Comparison of ENCODE assay signal across 8 cellular contexts in genomic region chr6:30821862-30822784, GRCh38.
DNase-seq lines count a peak whose midpoint lies in the region; ATAC-seq and TF ChIP-seq lines count a peak whose summit lies in the region.

No MANE protein-coding gene starts in this region.

- H3K27ac ChIP-seq in neutrophil: peak overlapping the region; percentile 75

- no peak for TF ChIP-seq POLR2A in erythroblast (IDR thresholded peaks at IDR 0.05; ENCODE audit: low read length)

- no peak overlapping the region for H3K4me3 ChIP-seq in neutrophil (ENCODE audit: low read depth in 1 of 2, low read length in 1 of 2)

- DNase-seq in ACHN (peak; percentile 54), GM03348 (ENCODE audit: low spot score) (peak; percentile 45), RPMI7951 (ENCODE audit: low read depth) (peak; percentile 64), erythroblast (lab: John Stamatoyannopoulos, UW) (peak; percentile 24 to 58), mesenteric fat pad (ENCODE audit: low spot score) (no peak)
- DNase-seq in activated CD4-positive, alpha-beta T cell treated with anti-CD3 and anti-CD28 coated beads, Interleukin-2, amount 50 U/mL, for 1 hour: no peak

- no peaks in the 10 kb centered on the region for H3K36me3 ChIP-seq in neutrophil

- no peaks in the 10 kb centered on the region for H3K27me3 ChIP-seq in neutrophil

- in situ Hi-C loops in ACHN (cut with HindIII; ENCODE audit: low pct_ligation_motif_present, low pct_unique_long_range_greater_than_20kb, low sequenced_read_pairs): no loop called here

- no peak for ATAC-seq in HG02588 (IDR thresholded peaks at IDR 0.05; ENCODE audit: unreplicated experiment)

- peak; percentile 25 for TF ChIP-seq CTCF in neutrophil (IDR thresholded peaks at IDR 0.05)

- no peaks in the 10 kb centered on the region for H3K9me3 ChIP-seq in neutrophil

- peaks cover 45 to 54% of the 10 kb centered on the region in 2 experiments for H3K4me1 ChIP-seq in neutrophil (ENCODE audit: control insufficient read depth in 1 of 2, insufficient read depth in 1 of 2, low read depth in 1 of 2, low read length in 1 of 2)

Comparison
In these comparisons a context has a peak if more than half of its experiments do, and no peak if none do; other contexts are left out.
1. DNase-seq: peak in ACHN (single experiment), GM03348 (single experiment), RPMI7951 (single experiment) and erythroblast (2 of 2); none in mesenteric fat pad (single experiment) and activated CD4-positive, alpha-beta T cell treated with anti-CD3 and anti-CD28 coated beads, Interleukin-2, amount 50 U/mL, for 1 hour (single experiment).